ENCODE assay signal across 11 cellular contexts in the genomic region with DNA sequence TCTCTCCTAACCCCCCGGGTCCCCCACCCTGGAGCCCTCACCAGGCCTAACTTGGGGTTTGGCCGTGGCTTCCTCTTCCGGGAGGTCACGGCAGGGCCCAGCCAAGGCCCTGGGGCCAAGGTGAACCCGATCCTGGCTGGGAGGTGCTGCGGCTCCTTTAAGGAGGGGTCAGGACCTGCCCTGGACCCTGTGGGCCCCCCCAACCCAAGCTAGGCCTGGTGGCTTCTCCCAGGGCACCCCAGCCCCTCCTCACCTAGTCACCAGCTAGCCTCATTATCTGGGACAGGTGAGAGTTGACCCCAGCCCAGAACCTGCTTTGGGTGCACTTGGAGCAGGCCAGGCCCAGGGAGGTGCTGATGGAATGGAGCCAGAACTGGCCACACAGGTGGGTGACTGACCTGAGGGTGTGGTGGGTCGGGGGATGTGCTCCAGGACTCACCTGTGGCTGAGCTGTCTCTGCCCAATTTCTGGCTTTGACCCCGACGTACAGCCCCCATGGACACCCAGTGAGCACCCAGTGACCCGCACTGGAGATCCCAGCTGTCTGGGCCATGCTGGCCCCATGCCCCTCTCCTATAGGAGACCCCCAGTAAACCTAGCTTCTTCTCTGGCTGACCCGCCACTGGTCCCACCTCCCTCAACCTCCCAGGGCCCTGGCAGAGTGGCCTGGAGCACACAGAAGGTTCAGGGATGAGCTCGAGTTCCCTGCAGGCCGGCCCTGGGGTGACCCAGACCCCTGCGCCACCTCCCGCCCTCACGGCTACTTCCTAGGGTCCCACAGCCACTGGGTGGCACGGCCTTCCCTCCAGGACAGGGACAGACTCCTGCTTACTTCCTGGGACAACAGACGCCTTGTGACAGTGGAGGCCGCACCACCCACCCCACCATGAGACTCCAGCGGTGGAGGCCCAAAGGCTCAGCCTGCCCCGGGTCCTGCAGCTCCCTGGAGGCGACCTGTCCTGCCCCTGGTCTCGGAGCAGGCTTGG. TPM values are rescaled to one million over a fixed set of nuclear protein-coding genes. Genes with fewer than 3 reads are reported as not detected.
A peak's percentile ranks its signal among the peaks of the same experiment; 100 is the strongest.
DNase-seq lines count a peak whose midpoint lies in the region; ATAC-seq and TF ChIP-seq lines count a peak whose summit lies in the region.
"Had no signal": no experiment of that assay in that cellular context is flagged by ENCODE, and none has a peak within 500 bp of the region (broad histone marks: within the 10 kb centered on the region; RNA-seq: fewer than 3 reads in every experiment).

No MANE protein-coding gene starts in this region.

- no peaks in the 10 kb centered on the region for H3K27me3 ChIP-seq in uterus

- H3K9me3 Mint-ChIP-seq in activated naive CD4-positive, alpha-beta T cell treated with anti-CD3 and anti-CD28 coated beads, Interleukin-2, amount 50 U/mL, for 24 hours = no peaks in the 10 kb centered on the region
- H3K9me3 Mint-ChIP-seq in brain = no peaks in the 10 kb centered on the region
- H3K9me3 Mint-ChIP-seq in naive B cell = no peaks in the 10 kb centered on the region

- DNase-seq in activated naive CD4-positive, alpha-beta T cell treated with anti-CD3 and anti-CD28 coated beads, Interleukin-2, amount 50 U/mL, for 16 hours = no peak
- DNase-seq in naive B cell = no peak
- peak in 1 of 2 donors; percentile 47 for DNase-seq in uterus
- no peak for DNase-seq in GF-D8 (lab: John Stamatoyannopoulos, UW)
- DNase-seq: aorta, NCI-H1417, T-helper 9 cell had no signal

- peak overlapping the region; percentile 98 to 100 for H3K27ac ChIP-seq in uterus

- no peak overlapping the region for H3K4me3 Mint-ChIP-seq in activated naive CD4-positive, alpha-beta T cell treated with anti-CD3 and anti-CD28 coated beads, Interleukin-2, amount 50 U/mL, for 24 hours
- H3K4me3 Mint-ChIP-seq in brain (no peak overlapping the region), naive B cell (peak overlapping the region in 5 of 8 donors; percentile 12 to 76 (median 61))

- ATAC-seq in naive B cell (ENCODE audit: low read depth in 2 of 2) = no peak
- ATAC-seq in HG03378 (IDR thresholded peaks at IDR 0.05; ENCODE audit: unreplicated experiment) = no peak
- no peak for ATAC-seq in GM18502 (IDR thresholded peaks at IDR 0.05; ENCODE audit: poor library complexity, unreplicated experiment)

- H3K27me3 Mint-ChIP-seq in activated naive CD4-positive, alpha-beta T cell treated with anti-CD3 and anti-CD28 coated beads, Interleukin-2, amount 50 U/mL, for 24 hours = no peaks in the 10 kb centered on the region
- H3K27me3 Mint-ChIP-seq in brain = no peaks in the 10 kb centered on the region
- no peaks in the 10 kb centered on the region for H3K27me3 Mint-ChIP-seq in naive B cell

- H3K36me3 Mint-ChIP-seq in activated naive CD4-positive, alpha-beta T cell treated with anti-CD3 and anti-CD28 coated beads, Interleukin-2, amount 50 U/mL, for 24 hours = no peaks in the 10 kb centered on the region
- H3K36me3 Mint-ChIP-seq in brain = no peaks in the 10 kb centered on the region
- H3K36me3 Mint-ChIP-seq in naive B cell = no peaks in the 10 kb centered on the region

- no peaks in the 10 kb centered on the region for H3K9me3 ChIP-seq in uterus

- no peak overlapping the region for H3K4me3 ChIP-seq in uterus

- peak overlapping the region; percentile 87 for H3K27ac Mint-ChIP-seq in activated naive CD4-positive, alpha-beta T cell treated with anti-CD3 and anti-CD28 coated beads, Interleukin-2, amount 50 U/mL, for 24 hours
- H3K27ac Mint-ChIP-seq in brain = peak overlapping the region; percentile 85 to 98 (median 94)
- H3K27ac Mint-ChIP-seq in naive B cell = peak overlapping the region in 3 of 6 donors; percentile 69 to 98 (median 85)

- peaks cover 55% of the 10 kb centered on the region for H3K4me1 Mint-ChIP-seq in activated naive CD4-positive, alpha-beta T cell treated with anti-CD3 and anti-CD28 coated beads, Interleukin-2, amount 50 U/mL, for 24 hours
- peaks cover 55% of the 10 kb centered on the region for H3K4me1 Mint-ChIP-seq in brain
- H3K4me1 Mint-ChIP-seq in naive B cell = peaks cover 25 to 58% (median 50%) of the 10 kb centered on the region in 3 donors

- intact Hi-C loops in uterus (cut with DNase I; ENCODE audit: low total_unique reads) = no loop called here

- peaks cover 16 to 42% of the 10 kb centered on the region in 2 donors for H3K4me1 ChIP-seq in uterus

- TF ChIP-seq POLR2A in uterus (IDR thresholded peaks at IDR 0.05) = no peak

- TF ChIP-seq CTCF in brain (conservative IDR thresholded peaks at IDR 0.05) (no peak), uterus (IDR thresholded peaks at IDR 0.05) (no peak)

- no peaks in the 10 kb centered on the region for H3K36me3 ChIP-seq in uterus

RNA-seq across cellular contexts. Expression of a gene that starts 6.7 kb away (rescaled TPM):
- polyA plus RNA-seq in brain (ENCODE audit: insufficient read depth, low read depth, low replicate concordance) (64.7 TPM), naive B cell (ENCODE audit: low read depth in 6 of 6) (100 to 1,000 TPM in 1 of 6 donors, 10 to 100 TPM in 5; 51.1 to 102 (median 57.1) TPM)
- 100 to 1,000 TPM in 2 of 4 donors, 10 to 100 TPM in 2; 34.6 to 155 (median 81.7) TPM for total RNA-seq in uterus

RNA-seq across cellular contexts. Expression of a gene that starts 38.3 kb away (rescaled TPM):
- 40.1 TPM for polyA plus RNA-seq in brain (ENCODE audit: insufficient read depth, low read depth, low replicate concordance)
- polyA plus RNA-seq in naive B cell (ENCODE audit: low read depth in 6 of 6) = 100 to 1,000 TPM in 1 of 6 donors, 10 to 100 TPM in 5; 52.2 to 106 (median 75.1) TPM
- total RNA-seq in uterus = 10 to 100 TPM; 10.2 to 81.4 (median 20.7) TPM

RNA-seq across cellular contexts. Expression of a gene that starts 38.9 kb away (rescaled TPM):
- polyA plus RNA-seq in brain (ENCODE audit: insufficient read depth, low read depth, low replicate concordance) = 11.8 TPM
- polyA plus RNA-seq in naive B cell (ENCODE audit: low read depth in 6 of 6) = 1 to 10 TPM in 1 of 6 donors, under 1 TPM in 5; 0.48 to 1.2 (median 0.85) TPM
- 10 to 100 TPM in 1 of 4 donors, 1 to 10 TPM in 3; 1.5 to 86.1 (median 5.7) TPM for total RNA-seq in uterus

RNA-seq across cellular contexts. Expression of a gene that starts 42.3 kb away (rescaled TPM):
- 195 TPM for polyA plus RNA-seq in brain (ENCODE audit: insufficient read depth, low read depth, low replicate concordance)
- 1 to 10 TPM; 1.7 to 9.2 (median 4.8) TPM for polyA plus RNA-seq in naive B cell (ENCODE audit: low read depth in 6 of 6)
- 100 to 1,000 TPM in 1 of 4 donors, 10 to 100 TPM in 3; 48.2 to 105 (median 61.8) TPM for total RNA-seq in uterus

Comparison
In these comparisons a context has a peak if more than half of its experiments do, and no peak if none do; other contexts are left out.
1. H3K4me3 Mint-ChIP-seq: peak in naive B cell (5 of 8); none in activated naive CD4-positive, alpha-beta T cell treated with anti-CD3 and anti-CD28 coated beads, Interleukin-2, amount 50 U/mL, for 24 hours (single experiment) and brain (0 of 5).